ENCODE assay signal across 11 cellular contexts in the genomic region with DNA sequence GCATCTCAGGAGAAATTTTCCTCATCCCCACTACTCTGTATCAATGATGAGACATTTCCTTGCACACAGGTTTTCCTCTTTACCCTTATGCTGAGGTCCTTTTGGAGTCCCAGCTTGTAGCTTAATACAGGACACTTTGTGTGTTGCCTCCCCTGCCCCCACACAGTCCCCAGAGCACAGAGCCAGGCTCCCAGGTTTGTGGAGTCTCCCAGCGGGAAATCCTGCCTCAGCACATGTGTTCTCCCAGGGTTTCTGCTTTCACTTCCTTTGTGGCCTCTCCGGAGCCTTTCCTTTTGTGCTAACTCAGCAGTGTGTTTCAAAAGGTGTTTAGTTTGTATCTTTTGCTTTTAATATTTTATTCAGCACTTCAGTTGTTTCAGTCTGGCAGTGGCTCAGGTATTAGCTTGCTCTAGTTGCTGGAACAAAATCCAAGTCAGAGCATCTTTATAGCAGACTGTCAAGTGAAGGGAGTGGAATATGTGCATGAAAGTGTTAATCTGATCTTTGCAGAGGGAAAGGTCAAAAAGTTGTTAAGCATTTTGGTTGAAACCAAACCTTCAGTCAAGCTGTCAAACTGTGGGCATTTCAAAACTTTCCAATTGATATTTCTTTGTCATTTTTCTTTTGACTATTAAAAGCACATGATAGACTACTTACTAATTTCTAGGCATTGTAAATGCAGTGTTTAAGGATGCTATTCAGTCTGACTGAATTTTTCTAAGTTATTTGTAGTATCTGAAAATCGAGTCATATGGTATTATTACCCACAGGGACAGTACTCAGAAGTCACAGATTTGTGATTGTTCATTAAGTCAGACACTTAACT. TPM values are rescaled to one million over a fixed set of nuclear protein-coding genes. Genes with fewer than 3 reads are reported as not detected.
DNase-seq lines count a peak whose midpoint lies in the region; ATAC-seq, FAIRE-seq and TF ChIP-seq lines count a peak whose summit lies in the region.
"Had no signal": no experiment of that assay in that cellular context is flagged by ENCODE, and none has a peak within 500 bp of the region (broad histone marks: within the 10 kb centered on the region; RNA-seq: fewer than 3 reads in every experiment).

No MANE protein-coding gene starts in this region.

- no peak for TF ChIP-seq EP300 in GM12878 (IDR thresholded peaks at IDR 0.05; ENCODE audit: borderline replicate concordance in 1 of 2, control insufficient read depth in 1 of 2, low read depth in 2 of 2, low read length in 2 of 2)

- peak overlapping the region in 6 of 8 donors; percentile 13 to 36 (median 29) for H3K4me3 Mint-ChIP-seq in CD4-positive, alpha-beta memory T cell

- ATAC-seq in GM12878, result no peak
- ATAC-seq in HG03442 (IDR thresholded peaks at IDR 0.05; ENCODE audit: unreplicated experiment), result no peak
- ATAC-seq: gastrocnemius medialis had no signal

- DNase-seq in CD4-positive, alpha-beta memory T cell, result no peak
- no peak for DNase-seq in GM12878 (ENCODE audit: low read depth, low spot score)
- DNase-seq in medulla oblongata (ENCODE audit: extremely low spot score), result peak; percentile 38
- DNase-seq in activated effector memory CD4-positive, alpha-beta T cell treated with anti-CD3 and anti-CD28 coated beads, Interleukin-2, amount 50 U/mL, for 16 hours, result no peak
- no peak for DNase-seq in KG1 (lab: John Stamatoyannopoulos, UW)
- no peak for DNase-seq in posterior vena cava (ENCODE audit: low spot score)
- DNase-seq: gastrocnemius medialis, nucleus accumbens, SHP77 had no signal

- no peak overlapping the region for H2AFZ ChIP-seq in GM12878 (ENCODE audit: control insufficient read depth, low read depth, low read length)

- no peaks in the 10 kb centered on the region for H3K27me3 ChIP-seq in CD4-positive, alpha-beta memory T cell (ENCODE audit: insufficient read depth, low read length)
- H3K27me3 ChIP-seq in HUES64 (ENCODE audit: insufficient read depth, low read length) (no peaks in the 10 kb centered on the region), GM12878 (replicated peaks in 1 of 2; ENCODE audit: control insufficient read depth in 2 of 2, insufficient read depth in 2 of 2, low read length in 1 of 2) (peaks cover 0 to 3% of the 10 kb centered on the region in 2 experiments; a peak in 1 of 4 replicates)
- H3K27me3 ChIP-seq: gastrocnemius medialis had no signal

- no peak for TF ChIP-seq RAD21 in GM12878 (IDR thresholded peaks at IDR 0.05; ENCODE audit: insufficient read depth, low read depth, low read length)

- peaks cover 36 to 71% (median 57%) of the 10 kb centered on the region in 4 donors for H3K4me1 Mint-ChIP-seq in CD4-positive, alpha-beta memory T cell

- no peaks in the 10 kb centered on the region for H4K20me1 ChIP-seq in GM12878 (ENCODE audit: control insufficient read depth, insufficient read depth)

- intact Hi-C loops in CD4-positive, alpha-beta memory T cell (cut with micrococcal nuclease), result no loop called here
- intact Hi-C loops in GM12878 (cut with micrococcal nuclease; ENCODE audit: unreplicated experiment), result loop anchor here (2.0 kb wide), 1 partner anchor 67 kb away; no protein-coding TSS in a partner anchor
- intact Hi-C loops in posterior vena cava (cut with DNase I), result no loop called here

- H3K4me1 ChIP-seq in CD4-positive, alpha-beta memory T cell (ENCODE audit: insufficient read depth, low read length), result peaks cover 45% of the 10 kb centered on the region
- H3K4me1 ChIP-seq in HUES64 (ENCODE audit: insufficient read depth, low read length) (peaks cover 62% of the 10 kb centered on the region), GM12878 (ENCODE audit: control insufficient read depth, insufficient read depth, low read length) (peaks cover 15% of the 10 kb centered on the region; the same call in 1 of the 2 replicates)

- WGBS in HUES64, result 22% methylated on average over 3 of the region's 3 CpGs
- 36% methylated on average over 3 of the region's 3 CpGs for WGBS in GM12878 (ENCODE audit: insufficient coverage, insufficient replicate concordance, low lambda C conversion rate, missing lambda C conversion rate)

- in situ Hi-C loops in GM12878 (cut with MboI), result no loop called here

- SMC1A ChIA-PET in GM12878 (lab: Charles Lee; ENCODE audit: uncharacterized antibody, unreplicated experiment), result interaction anchor here (0.9 kb wide), 1 partner anchor 41 kb away, joined by 5 read pairs; no protein-coding TSS in a partner anchor

- H3K9ac ChIP-seq in HUES64 (ENCODE audit: low read depth, low read length) (peak overlapping the region; percentile 73), GM12878 (ENCODE audit: control insufficient read depth, insufficient read depth, low read length) (no peak overlapping the region)

- H3K36me3 ChIP-seq in CD4-positive, alpha-beta memory T cell (ENCODE audit: insufficient read depth, low read length), result no peaks in the 10 kb centered on the region
- H3K36me3 ChIP-seq in HUES64 (ENCODE audit: insufficient read depth, low read length) (no peaks in the 10 kb centered on the region), GM12878 (ENCODE audit: control insufficient read depth in 2 of 2, insufficient read depth in 2 of 2, low read length in 1 of 2) (no peaks in the 10 kb centered on the region)
- H3K36me3 ChIP-seq: gastrocnemius medialis had no signal

- no TSS peak for BruUV-seq in GM12878 (replicated peaks; lab: Mats Ljungman, UMichigan)

- no peak overlapping the region for H3K4me2 ChIP-seq in GM12878 (ENCODE audit: control insufficient read depth, insufficient read depth)

- H3K27ac ChIP-seq in CD4-positive, alpha-beta memory T cell (ENCODE audit: low read depth, low read length), result no peak overlapping the region
- H3K27ac ChIP-seq in HUES64 (ENCODE audit: low read depth, low read length) (peak overlapping the region; percentile 80), GM12878 (ENCODE audit: control insufficient read depth, insufficient read depth) (no peak overlapping the region)
- H3K27ac ChIP-seq: gastrocnemius medialis had no signal

- H3K9me3 ChIP-seq in CD4-positive, alpha-beta memory T cell (ENCODE audit: control insufficient read depth in 1 of 2, low read length in 2 of 2), result no peaks in the 10 kb centered on the region
- H3K9me3 ChIP-seq in HUES64 (ENCODE audit: insufficient read depth, low read depth, low read length), result no peaks in the 10 kb centered on the region
- H3K9me3 ChIP-seq in GM12878 (replicated peaks; ENCODE audit: control insufficient read depth, insufficient read depth, low read length), result peaks cover 18% of the 10 kb centered on the region
- H3K9me3 ChIP-seq: gastrocnemius medialis had no signal

- no peak for FAIRE-seq in GM12878 (lab: Jason Lieb, UNC)

- POLR2A ChIA-PET in CD4-positive, alpha-beta memory T cell (lab: Charles Lee; ENCODE audit: partially characterized antibody), result no interaction called here
- POLR2A ChIA-PET in GM12878 (lab: Charles Lee), result no interaction called here

- H3K27ac Mint-ChIP-seq in CD4-positive, alpha-beta memory T cell, result peak overlapping the region in 3 of 7 donors; percentile 23 to 54 (median 38)

- H3K9me3 Mint-ChIP-seq in CD4-positive, alpha-beta memory T cell, result no peaks in the 10 kb centered on the region

- no peaks in the 10 kb centered on the region for H3K79me2 ChIP-seq in GM12878 (ENCODE audit: control insufficient read depth, insufficient read depth, low read length)

- no peaks in the 10 kb centered on the region for H3K27me3 Mint-ChIP-seq in CD4-positive, alpha-beta memory T cell

- CTCF ChIA-PET in CD4-positive, alpha-beta memory T cell (lab: Charles Lee; ENCODE audit: partially characterized antibody), result interaction anchor here (1.0 to 1.9 kb wide), 2 partner anchors 42 to 75 kb away, joined by 3 to 6 read pairs; no protein-coding TSS in a partner anchor
- CTCF ChIA-PET in GM12878 (lab: Yijun Ruan, JAX), result interaction anchor here (0.7 to 1.0 kb wide), 3 partner anchors 15 to 73 kb away, joined by 3 read pairs; no protein-coding TSS in a partner anchor

- no peak for TF ChIP-seq CTCF in GM12878 (IDR thresholded peaks at IDR 0.05 in 2 of 3, conservative IDR thresholded peaks at IDR 0.05 in 1 of 3; ENCODE audit: control insufficient read depth in 2 of 3, extremely low read depth in 1 of 3, insufficient read depth in 1 of 3, low read depth in 3 of 3, low read length in 3 of 3)

- RAD21 ChIA-PET in GM12878 (lab: Charles Lee; ENCODE audit: unreplicated experiment), result interaction anchor here (1.4 kb wide), 1 partner anchor 68 kb away, joined by 4 read pairs; no protein-coding TSS in a partner anchor

- H3K4me3 ChIP-seq in CD4-positive, alpha-beta memory T cell (ENCODE audit: low read length in 2 of 2), result no peak overlapping the region
- H3K4me3 ChIP-seq in HUES64 (ENCODE audit: low read length), result peak overlapping the region; percentile 37
- H3K4me3 ChIP-seq in GM12878, result no peak overlapping the region
- H3K4me3 ChIP-seq: gastrocnemius medialis had no signal

- peaks cover 4 to 16% of the 10 kb centered on the region in 2 donors for H3K36me3 Mint-ChIP-seq in CD4-positive, alpha-beta memory T cell

- TF ChIP-seq POLR2A in GM12878 (IDR thresholded peaks at IDR 0.05; ENCODE audit: low read depth, low read length), result no peak

TF ChIP-seq in GM12878, 131 proteins besides CTCF, POLR2A, EP300 and RAD21 (continues in another document):
- TF ChIP-seq LARP7 (IDR thresholded peaks at IDR 0.05), result no peak
- no peak for TF ChIP-seq SRF (IDR thresholded peaks at IDR 0.05; ENCODE audit: low read depth in 2 of 2, low read length in 2 of 2)

RNA-seq across cellular contexts. Expression of a gene that starts 8.6 kb away (rescaled TPM):
- total RNA-seq in CD4-positive, alpha-beta memory T cell, result 10 to 100 TPM; 21.5 to 21.9 TPM
- 10 to 100 TPM; 12.9 to 19.4 TPM for polyA plus RNA-seq in CD4-positive, alpha-beta memory T cell
- polyA plus RNA-seq in HUES64 (2013, experiment 1 of 2), result 23.2 TPM
- polyA plus RNA-seq in HUES64 (2013, experiment 2 of 2), result 24.6 TPM
- total RNA-seq in GM12878 (2013; cell fraction: nucleolus; rRNA removed), result 10.9 and 11.5 TPM in 2 replicates
- total RNA-seq in GM12878 (2014; rRNA removed), result 0.27 and 0.28 TPM in 2 replicates
- 0.28 and 0.36 TPM in 2 replicates for total RNA-seq in GM12878 (2014; rRNA removed; fragmentation: Illumina TruSeq; extraction: Trizol)
- total RNA-seq in GM12878 (2021), result 0.64 TPM in 2 replicates
- polyA plus RNA-seq in GM12878 (2011; ENCODE audit: low read depth), result 2.0 TPM
- polyA plus RNA-seq in GM12878 (2011; rRNA removed), result 2.0 and 2.8 TPM in 2 replicates
- 1.3 and 1.7 TPM in 2 replicates for polyA plus RNA-seq in GM12878 (2011; cell fraction: cytosol; rRNA removed)
- polyA plus RNA-seq in GM12878 (2011; cell fraction: nucleus; rRNA removed), result 1.8 and 2.4 TPM in 2 replicates
- polyA plus RNA-seq in GM12878 (2012), result 2.6 and 5.2 TPM in 2 replicates
- polyA plus RNA-seq in GM12878 (2014; fragmentation: Illumina TruSeq; extraction: Trizol), result 0.30 and 0.50 TPM in 2 replicates
- under 1 TPM; 0.03 to 0.05 TPM for polyA plus RNA-seq in GM12878 (2014; fragmentation: Nextera tagmentation; extraction: Ambion mirVana)
- 0.25 and 0.53 TPM in 2 replicates for polyA plus RNA-seq in GM12878 (2014; rRNA removed)
- polyA plus RNA-seq in GM12878 (2016; fragmentation: Nextera tagmentation; extraction: Ambion mirVana), result under 1 TPM; 0.31 to 0.39 TPM
- 1.7 and 1.8 TPM in 2 replicates for polyA minus RNA-seq in GM12878 (2011; rRNA and poly(A)+ RNA removed)
- 1.0 and 1.9 TPM in 2 replicates for polyA minus RNA-seq in GM12878 (2011; cell fraction: cytosol; rRNA and poly(A)+ RNA removed)
- polyA minus RNA-seq in GM12878 (2011; cell fraction: nucleus; rRNA and poly(A)+ RNA removed), result 0.96 and 0.97 TPM in 2 replicates
- 100 to 1,000 TPM in 1 of 2 donors, 10 to 100 TPM in 1; 82.2 to 103 TPM for total RNA-seq in posterior vena cava
